ENCODE assay signal across 25 cellular contexts in the genomic region with DNA sequence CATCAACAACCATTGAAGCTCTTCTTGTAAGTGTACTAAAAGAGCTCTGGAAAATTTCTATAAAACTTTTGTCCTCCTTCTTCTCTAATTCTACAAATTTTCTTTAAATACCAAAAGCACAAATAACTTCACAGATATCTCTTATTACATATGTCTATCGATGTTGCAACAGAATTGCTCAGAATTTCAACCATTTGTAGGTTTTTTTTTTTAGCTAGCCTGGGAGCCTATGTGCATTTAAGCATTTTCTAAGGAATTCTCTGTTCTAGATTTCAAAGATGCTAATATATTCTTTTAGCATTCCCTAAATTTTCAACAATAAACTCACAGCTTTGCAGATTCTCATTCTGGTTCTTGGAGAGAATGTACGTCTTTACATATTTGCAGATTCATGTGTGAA.
DNase-seq lines count a peak whose midpoint lies in the region; ATAC-seq and TF ChIP-seq lines count a peak whose summit lies in the region.
"Had no signal": no experiment of that assay in that cellular context is flagged by ENCODE, and none has a peak within 500 bp of the region (broad histone marks: within the 10 kb centered on the region; RNA-seq: fewer than 3 reads in every experiment).

No MANE protein-coding gene starts in this region.

- H3K79me2 ChIP-seq in ACC112 (ENCODE audit: control insufficient read depth, insufficient read depth, low read length, unreplicated experiment), result no peaks in the 10 kb centered on the region

- H3K4me3 ChIP-seq in ACC112 (ENCODE audit: low read depth, low read length), result no peak overlapping the region
- H3K4me3 ChIP-seq in astrocyte of the spinal cord (ENCODE audit: low read depth, low read length), result no peak overlapping the region
- no peak overlapping the region for H3K4me3 ChIP-seq in fibroblast of the aortic adventitia (ENCODE audit: low read depth, low read length)
- no peak overlapping the region for H3K4me3 ChIP-seq in neuron (ENCODE audit: low read length)
- no peak overlapping the region for H3K4me3 ChIP-seq in BE2C (ENCODE audit: low read depth, low read length)
- H3K4me3 ChIP-seq: colonic mucosa, esophagus squamous epithelium, uterus had no signal

- TF ChIP-seq CTCF in astrocyte of the spinal cord (IDR thresholded peaks at IDR 0.05; ENCODE audit: low read depth, low read length) (no peak), fibroblast of the aortic adventitia (IDR thresholded peaks at IDR 0.05; ENCODE audit: insufficient read depth, low read length) (no peak), BE2C (IDR thresholded peaks at IDR 0.05; ENCODE audit: low read depth, low read length) (no peak)

- in situ Hi-C loops in astrocyte of the spinal cord (cut with HindIII; ENCODE audit: low sequenced_read_pairs), result no loop called here

- no peaks in the 10 kb centered on the region for H3K9me3 ChIP-seq in neuron (ENCODE audit: low read length)
- no peaks in the 10 kb centered on the region for H3K9me3 ChIP-seq in BE2C
- H3K9me3 ChIP-seq: colonic mucosa, esophagus squamous epithelium, uterus had no signal

- no peak overlapping the region for H2AFZ ChIP-seq in ACC112 (ENCODE audit: low read length, unreplicated experiment)
- H2AFZ ChIP-seq in neuron (ENCODE audit: low read depth, low read length), result peak overlapping the region; percentile 61

- peak overlapping the region; percentile 84 for H3K27ac ChIP-seq in ACC112 (ENCODE audit: low read depth, low read length)
- H3K27ac ChIP-seq: colonic mucosa, esophagus squamous epithelium, HL-60 had no signal

- ATAC-seq in HG02763 (IDR thresholded peaks at IDR 0.05; ENCODE audit: unreplicated experiment), result no peak
- ATAC-seq: activated CD8-positive, alpha-beta T cell treated with anti-CD3 and anti-CD28 coated beads for 36 hours; natural killer cell; stimulated activated effector memory CD8-positive, alpha-beta T cell treated with anti-CD3 and anti-CD28 coated beads, Interleukin-12 subunit alpha, Interleukin-12 subunit beta, amount 100 ng/mL, for 72 hours had no signal

- DNase-seq in astrocyte of the spinal cord (ENCODE audit: low read depth, low spot score) (peak; percentile 46), fibroblast of the aortic adventitia (ENCODE audit: low read depth) (peak; percentile 40), BE2C (no peak), GM03348 (ENCODE audit: low spot score) (no peak), cardiac septum (ENCODE audit: low spot score) (no peak)
- DNase-seq: 8988T; activated CD4-positive, alpha-beta T cell treated with anti-CD3 and anti-CD28 coated beads for 1 hour; activated CD8-positive, alpha-beta T cell treated with anti-CD3 and anti-CD28 coated beads for 36 hours; activated effector memory CD4-positive, alpha-beta T cell treated with Interleukin-2 at 50 U/mL for 16 hours; CD4-positive, alpha-beta T cell; colonic mucosa; endodermal cell; esophagus squamous epithelium; Kasumi-1; natural killer cell; NCI-H1694; NCI-H510A treated with DMSO at 0.1 percent for 48 hours; stimulated activated CD4-positive, alpha-beta T cell treated with anti-CD3 and anti-CD28 coated beads, Interleukin-4, amount 100 ng/mL, for 24 hours; substantia nigra; uterus had no signal

- H3K4me1 ChIP-seq in ACC112 (ENCODE audit: control insufficient read depth, insufficient read depth, low read length, unreplicated experiment) (peaks cover 42% of the 10 kb centered on the region), neuron (ENCODE audit: insufficient read depth, low read length) (peaks cover 12% of the 10 kb centered on the region), BE2C (no peaks in the 10 kb centered on the region)
- H3K4me1 ChIP-seq: colonic mucosa, uterus had no signal

- intact Hi-C loops in cardiac septum (cut with DNase I), result no loop called here

- H3K36me3 ChIP-seq in ACC112 (ENCODE audit: insufficient read depth, low read length) (no peaks in the 10 kb centered on the region), neuron (ENCODE audit: insufficient read depth, low read length) (no peaks in the 10 kb centered on the region), BE2C (no peaks in the 10 kb centered on the region)
- H3K36me3 ChIP-seq: colonic mucosa, esophagus squamous epithelium, uterus had no signal

- H3K27me3 ChIP-seq in ACC112 (ENCODE audit: insufficient read depth, low read length), result no peaks in the 10 kb centered on the region
- no peaks in the 10 kb centered on the region for H3K27me3 ChIP-seq in neuron (ENCODE audit: insufficient read depth, low read length)
- no peaks in the 10 kb centered on the region for H3K27me3 ChIP-seq in BE2C
- H3K27me3 ChIP-seq: colonic mucosa, esophagus squamous epithelium, uterus had no signal

Comparison
In these comparisons a context has a peak if more than half of its experiments do, and no peak if none do; other contexts are left out.
1. DNase-seq: peak in astrocyte of the spinal cord (single experiment) and fibroblast of the aortic adventitia (single experiment); none in BE2C (single experiment), GM03348 (single experiment) and cardiac septum (single experiment).